ENCODE assay signal across 8 cellular contexts in the genomic region with DNA sequence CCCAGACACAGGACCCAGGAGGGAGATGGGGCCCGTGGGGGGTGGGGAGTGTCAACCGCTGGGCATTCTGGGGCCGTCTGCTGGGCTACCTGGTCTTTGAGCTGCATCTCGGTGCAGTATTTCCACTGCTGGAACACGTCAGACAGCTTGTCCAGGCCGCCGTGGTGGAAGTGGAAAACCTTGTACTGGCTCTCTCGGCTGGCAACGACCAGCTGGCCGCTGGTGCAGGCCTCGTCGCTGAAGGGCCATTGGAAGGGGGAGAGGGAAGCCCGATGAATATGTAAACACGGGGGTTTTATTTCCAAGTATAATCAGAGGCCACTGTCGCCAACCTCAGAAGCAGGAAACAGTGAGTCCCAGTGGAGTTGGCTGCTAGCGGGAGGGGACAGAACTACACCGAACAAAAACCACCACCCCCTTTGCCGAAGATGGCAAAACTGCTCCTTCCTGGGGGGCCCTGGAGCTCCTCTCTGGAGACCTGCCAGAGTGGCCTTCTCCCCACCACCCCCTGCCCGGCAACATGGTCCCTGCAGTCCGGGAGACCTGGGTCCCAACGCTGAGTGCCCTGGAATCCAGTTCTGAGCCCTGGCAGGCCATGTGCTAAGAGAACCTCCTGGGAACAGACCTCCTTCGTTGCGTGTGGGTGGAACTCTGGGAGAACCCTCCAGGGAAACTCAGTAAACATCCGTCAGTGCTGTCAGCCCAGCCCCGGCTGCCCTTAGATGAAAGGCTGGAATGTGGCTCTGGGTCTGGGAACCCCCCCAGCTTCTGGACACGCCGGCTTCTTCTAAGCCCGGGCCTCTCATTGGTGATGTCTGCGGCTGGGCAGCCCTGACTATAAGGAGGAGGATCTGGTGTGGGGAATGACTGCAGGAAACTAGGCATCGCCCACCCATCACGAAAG.
DNase-seq lines count a peak whose midpoint lies in the region; TF ChIP-seq lines count a peak whose summit lies in the region.

No MANE protein-coding gene starts in this region.

- TF ChIP-seq CTCF in fibroblast of the aortic adventitia (IDR thresholded peaks at IDR 0.05; ENCODE audit: insufficient read depth, low read length) (no peak), GM13976 (IDR thresholded peaks at IDR 0.05; ENCODE audit: borderline replicate concordance, control extremely low read depth, extremely low read depth, insufficient read depth, missing control alignments) (no peak)

- H2AFZ ChIP-seq in neuron (ENCODE audit: low read depth, low read length): no peak overlapping the region

- H3K4me3 ChIP-seq in fibroblast of the aortic adventitia (ENCODE audit: low read depth, low read length) (no peak overlapping the region), neuron (ENCODE audit: low read length) (peak overlapping the region; percentile 40)

- no peaks in the 10 kb centered on the region for H3K27me3 ChIP-seq in neuron (ENCODE audit: insufficient read depth, low read length)

- peaks cover 18% of the 10 kb centered on the region for H3K36me3 ChIP-seq in neuron (ENCODE audit: insufficient read depth, low read length)

- H3K4me1 ChIP-seq in neuron (ENCODE audit: insufficient read depth, low read length): peaks cover 48% of the 10 kb centered on the region

- no peaks in the 10 kb centered on the region for H3K9me3 ChIP-seq in neuron (ENCODE audit: low read length)

- peak; percentile 93 for DNase-seq in AG08396 (ENCODE audit: low spot score)
- peak; percentile 70 for DNase-seq in NCI-H510A (lab: John Stamatoyannopoulos, UW)
- peak; percentile 87 for DNase-seq in fibroblast of the aortic adventitia (ENCODE audit: low read depth)
- DNase-seq in NCI-H345 treated with DMSO at 0.1 percent for 48 hours (lab: John Stamatoyannopoulos, UW; ENCODE audit: unreplicated experiment): no peak
- no peak for DNase-seq in NCI-H774 (lab: John Stamatoyannopoulos, UW)
- no peak for DNase-seq in GM13976 (ENCODE audit: low spot score)
- no peak for DNase-seq in NK-92 (lab: John Stamatoyannopoulos, UW; ENCODE audit: unreplicated experiment)

- in situ Hi-C loops in GM13976 (cut with MboI; ENCODE audit: low sequenced_read_pairs, unreplicated experiment): no loop called here

Comparison
In these comparisons a context has a peak if more than half of its experiments do, and no peak if none do; other contexts are left out.
1. DNase-seq: peak in AG08396 (single experiment), NCI-H510A (single experiment) and fibroblast of the aortic adventitia (single experiment); none in NCI-H345 treated with DMSO at 0.1 percent for 48 hours (single experiment), NCI-H774 (single experiment), GM13976 (single experiment) and NK-92 (single experiment).